ENCODE assay signal across 13 cellular contexts in genomic region chrX:112867570-112867969, GRCh38. TPM values are rescaled to one million over a fixed set of nuclear protein-coding genes. Genes with fewer than 3 reads are reported as not detected.
DNase-seq lines count a peak whose midpoint lies in the region; ATAC-seq and TF ChIP-seq lines count a peak whose summit lies in the region.
"Had no signal": no experiment of that assay in that cellular context is flagged by ENCODE, and none has a peak within 500 bp of the region (broad histone marks: within the 10 kb centered on the region; RNA-seq: fewer than 3 reads in every experiment).

No MANE protein-coding gene starts in this region.

- no peak overlapping the region for H3K4me3 Mint-ChIP-seq in activated CD8-positive, alpha-beta T cell treated with anti-CD3 and anti-CD28 coated beads, Interleukin-2, amount 10 ng/mL, durations not matched to agents 7 days and 5 days
- H3K4me3 Mint-ChIP-seq: activated CD4-positive, alpha-beta memory T cell treated with anti-CD3 and anti-CD28 coated beads for 36 hours had no signal

- TF ChIP-seq POLR2A in prostate gland (IDR thresholded peaks at IDR 0.05), result no peak
- TF ChIP-seq POLR2A in esophagus muscularis mucosa (IDR thresholded peaks at IDR 0.05; ENCODE audit: low read depth), result no peak

- H3K27me3 ChIP-seq in prostate gland (replicated peaks; ENCODE audit: insufficient read depth) (no peaks in the 10 kb centered on the region), esophagus muscularis mucosa (no peaks in the 10 kb centered on the region)

- H3K27ac Mint-ChIP-seq in activated CD8-positive, alpha-beta T cell treated with anti-CD3 and anti-CD28 coated beads, Interleukin-2, amount 10 ng/mL, durations not matched to agents 7 days and 5 days, result no peak overlapping the region
- H3K27ac Mint-ChIP-seq: activated CD4-positive, alpha-beta memory T cell treated with anti-CD3 and anti-CD28 coated beads for 36 hours had no signal

- no peaks in the 10 kb centered on the region for H3K9me3 Mint-ChIP-seq in activated CD8-positive, alpha-beta T cell treated with anti-CD3 and anti-CD28 coated beads, Interleukin-2, amount 10 ng/mL, durations not matched to agents 7 days and 5 days (ENCODE audit: insufficient read depth)
- H3K9me3 Mint-ChIP-seq: activated CD4-positive, alpha-beta memory T cell treated with anti-CD3 and anti-CD28 coated beads for 36 hours had no signal

- H3K27ac ChIP-seq in 22Rv1, result no peak overlapping the region
- no peak overlapping the region for H3K27ac ChIP-seq in prostate gland
- no peak overlapping the region for H3K27ac ChIP-seq in esophagus muscularis mucosa (replicated peaks in 1 of 4)
- H3K27ac ChIP-seq: C4-2B had no signal

- no peaks in the 10 kb centered on the region for H3K36me3 Mint-ChIP-seq in activated CD8-positive, alpha-beta T cell treated with anti-CD3 and anti-CD28 coated beads, Interleukin-2, amount 10 ng/mL, durations not matched to agents 7 days and 5 days (ENCODE audit: low read depth)
- H3K36me3 Mint-ChIP-seq: activated CD4-positive, alpha-beta memory T cell treated with anti-CD3 and anti-CD28 coated beads for 36 hours had no signal

- ATAC-seq in GM18907 (IDR thresholded peaks at IDR 0.05; ENCODE audit: unreplicated experiment) (peak; percentile 80), HG02981 (IDR thresholded peaks at IDR 0.05; ENCODE audit: unreplicated experiment) (peak; percentile 82)
- ATAC-seq in activated CD8-positive, alpha-beta T cell treated with anti-CD3 and anti-CD28 coated beads, Interleukin-2, amount 10 ng/mL, durations not matched to agents 7 days and 5 days, result no peak

- H3K9me3 ChIP-seq in prostate gland, result no peaks in the 10 kb centered on the region
- H3K9me3 ChIP-seq in esophagus muscularis mucosa, result no peaks in the 10 kb centered on the region

- CTCF ChIA-PET in activated CD8-positive, alpha-beta T cell treated with anti-CD3 and anti-CD28 coated beads, Interleukin-2, amount 10 ng/mL, durations not matched to agents 7 days and 5 days (lab: Charles Lee), result no interaction called here

- no peak overlapping the region for H3K4me3 ChIP-seq in prostate gland
- no peak overlapping the region for H3K4me3 ChIP-seq in esophagus muscularis mucosa

- intact Hi-C loops in prostate gland (cut with DNase I), result no loop called here
- intact Hi-C loops in esophagus muscularis mucosa (cut with DNase I), result no loop called here

- POLR2A ChIA-PET in activated CD8-positive, alpha-beta T cell treated with anti-CD3 and anti-CD28 coated beads, Interleukin-2, amount 10 ng/mL, durations not matched to agents 7 days and 5 days (lab: Charles Lee), result no interaction called here

- no peaks in the 10 kb centered on the region for H3K27me3 Mint-ChIP-seq in activated CD8-positive, alpha-beta T cell treated with anti-CD3 and anti-CD28 coated beads, Interleukin-2, amount 10 ng/mL, durations not matched to agents 7 days and 5 days (ENCODE audit: low read depth)
- H3K27me3 Mint-ChIP-seq: activated CD4-positive, alpha-beta memory T cell treated with anti-CD3 and anti-CD28 coated beads for 36 hours had no signal

- DNase-seq in SW480 (ENCODE audit: low spot score) (peak; percentile 36), prostate gland (ENCODE audit: low spot score) (no peak), NK-92 (lab: John Stamatoyannopoulos, UW; ENCODE audit: unreplicated experiment) (no peak), esophagus muscularis mucosa (ENCODE audit: extremely low spot score) (no peak)
- no peak for DNase-seq in activated CD8-positive, alpha-beta T cell treated with anti-CD3 and anti-CD28 coated beads, Interleukin-2, amount 10 ng/mL, durations not matched to agents 7 days and 5 days
- DNase-seq: activated CD4-positive, alpha-beta memory T cell treated with anti-CD3 and anti-CD28 coated beads for 36 hours; aorta; NCI-H187 treated with DMSO at 0.1 percent for 48 hours; SHP77 had no signal

- TF ChIP-seq CTCF in 22Rv1 (IDR thresholded peaks at IDR 0.05), result 0 out of 2 replicates have a peak, but pooled peaks have one; percentile 11
- no peak for TF ChIP-seq CTCF in prostate gland (IDR thresholded peaks at IDR 0.05)
- no peak for TF ChIP-seq CTCF in esophagus muscularis mucosa (IDR thresholded peaks at IDR 0.05)

- H3K36me3 ChIP-seq in prostate gland (no peaks in the 10 kb centered on the region), esophagus muscularis mucosa (no peaks in the 10 kb centered on the region)

- 83% methylated on average over 2 of the region's 2 CpGs for WGBS in prostate gland
- 43% methylated on average over 2 of the region's 2 CpGs for WGBS in esophagus muscularis mucosa

- H3K4me1 Mint-ChIP-seq in activated CD8-positive, alpha-beta T cell treated with anti-CD3 and anti-CD28 coated beads, Interleukin-2, amount 10 ng/mL, durations not matched to agents 7 days and 5 days (ENCODE audit: low read depth), result no peaks in the 10 kb centered on the region

- TF ChIP-seq EP300 in esophagus muscularis mucosa (IDR thresholded peaks at IDR 0.05), result no peak

- H3K4me1 ChIP-seq in prostate gland (replicated peaks) (no peaks in the 10 kb centered on the region), esophagus muscularis mucosa (no peaks in the 10 kb centered on the region)

RNA-seq across cellular contexts. Expression of gene AMOT, which starts 26.9 kb away (rescaled TPM):
- 10 to 100 TPM; 27.9 to 60.1 TPM for total RNA-seq in prostate gland
- 10 to 100 TPM in 1 of 4 donors, 1 to 10 TPM in 3; 4.5 to 11.1 (median 9.2) TPM for total RNA-seq in esophagus muscularis mucosa
- total RNA-seq in activated CD8-positive, alpha-beta T cell treated with anti-CD3 and anti-CD28 coated beads, Interleukin-2, amount 10 ng/mL, durations not matched to agents 7 days and 5 days, result under 1 TPM; 0.31 to 0.40 TPM
